In genomic region chr14:76793956-76794355, GRCh38 we compare ENCODE assay signal across 29 cellular contexts. TPM values are rescaled to one million over a fixed set of nuclear protein-coding genes. Genes with fewer than 3 reads are reported as not detected.
"Had no signal": no experiment of that assay in that cellular context is flagged by ENCODE, and none has a peak within 500 bp of the region (broad histone marks: within the 10 kb centered on the region; RNA-seq: fewer than 3 reads in every experiment).

No MANE protein-coding gene starts in this region.

- H3K4me3 Mint-ChIP-seq: natural killer cell treated with Interleukin-12 subunit alpha and Interleukin-12 subunit beta and Interleukin-15 and Interleukin-18, amount 100 ng/mL, for 72 hours; neural crest cell; stimulated activated effector memory CD8-positive, alpha-beta T cell treated with anti-CD3 and anti-CD28 coated beads, Interleukin-12 subunit alpha, Interleukin-12 subunit beta, amount 100 ng/mL, for 72 hours had no signal

- H3K9me3 Mint-ChIP-seq: natural killer cell treated with Interleukin-12 subunit alpha and Interleukin-12 subunit beta and Interleukin-15 and Interleukin-18, amount 100 ng/mL, for 72 hours; stimulated activated effector memory CD8-positive, alpha-beta T cell treated with anti-CD3 and anti-CD28 coated beads, Interleukin-12 subunit alpha, Interleukin-12 subunit beta, amount 100 ng/mL, for 72 hours had no signal

- H3K27me3 Mint-ChIP-seq: natural killer cell treated with Interleukin-12 subunit alpha and Interleukin-12 subunit beta and Interleukin-15 and Interleukin-18, amount 100 ng/mL, for 72 hours; progenitor cell of endocrine pancreas had no signal

- DNase-seq: effector CD4-positive, alpha-beta T cell; foreskin fibroblast; gastrocnemius medialis; left ventricle myocardium superior; lower lobe of right lung; pancreas; stimulated activated CD4-positive, alpha-beta T cell treated with anti-CD3 and anti-CD28 coated beads, Interleukin-2, amount 100 ng/mL, for 24 hours; stimulated activated CD4-positive, alpha-beta T cell treated with anti-CD3 and anti-CD28 coated beads, Interleukin-4, amount 100 ng/mL, for 24 hours; stimulated activated naive CD4-positive, alpha-beta T cell treated with Interleukin-2 at 50 U/mL for 16 hours; stomach; thyroid gland; trophoblast cell had no signal

- H3K4me1 Mint-ChIP-seq: neural crest cell; stimulated activated effector memory CD8-positive, alpha-beta T cell treated with anti-CD3 and anti-CD28 coated beads, Interleukin-12 subunit alpha, Interleukin-12 subunit beta, amount 100 ng/mL, for 72 hours had no signal

- ATAC-seq: esophagus mucosa; gastrocnemius medialis; left ventricle myocardium superior; lower lobe of right lung; natural killer cell treated with Interleukin-12 subunit alpha and Interleukin-12 subunit beta and Interleukin-15 and Interleukin-18, amount 100 ng/mL, for 72 hours; pancreas; sciatic nerve; stimulated activated effector memory CD8-positive, alpha-beta T cell treated with anti-CD3 and anti-CD28 coated beads, Interleukin-12 subunit alpha, Interleukin-12 subunit beta, amount 100 ng/mL, for 72 hours had no signal

- H3K27ac Mint-ChIP-seq: natural killer cell treated with Interleukin-12 subunit alpha and Interleukin-12 subunit beta and Interleukin-15 and Interleukin-18, amount 100 ng/mL, for 72 hours; progenitor cell of endocrine pancreas; stimulated activated effector memory CD8-positive, alpha-beta T cell treated with anti-CD3 and anti-CD28 coated beads, Interleukin-12 subunit alpha, Interleukin-12 subunit beta, amount 100 ng/mL, for 72 hours had no signal

RNA-seq across cellular contexts. Expression of gene LRRC74A, which starts 32.3 kb away (rescaled TPM):
- total RNA-seq: dorsolateral prefrontal cortex; esophagus mucosa; gastrocnemius medialis; glomerular endothelial cell; left ventricle myocardium superior; lower lobe of right lung; mesenteric fat pad; natural killer cell treated with Interleukin-12 subunit alpha and Interleukin-12 subunit beta and Interleukin-15 and Interleukin-18, amount 100 ng/mL, for 72 hours; neural crest cell; omental fat pad; pancreas; progenitor cell of endocrine pancreas; right atrium auricular region; sciatic nerve; smooth muscle cell; stomach; subcutaneous adipose tissue; temporal lobe; thyroid gland; ureter; vagina had no signal
- polyA plus RNA-seq: keratinocyte, smooth muscle cell, stomach had no signal
